In genomic region chr11:127491589-127491988, GRCh38 we compare ENCODE assay signal across 24 cellular contexts.
DNase-seq lines count a peak whose midpoint lies in the region; ATAC-seq, FAIRE-seq and TF ChIP-seq lines count a peak whose summit lies in the region.
"Had no signal": no experiment of that assay in that cellular context is flagged by ENCODE, and none has a peak within 500 bp of the region (broad histone marks: within the 10 kb centered on the region; RNA-seq: fewer than 3 reads in every experiment).

No MANE protein-coding gene starts in this region.

- TF ChIP-seq POLR2A in GM12892 (IDR thresholded peaks at IDR 0.05; ENCODE audit: low read depth, low read length) = no peak

- no peak for FAIRE-seq in GM12892 (lab: Jason Lieb, UNC)
- FAIRE-seq: A549, D721Med, GM12878, GM18507 had no signal

- H3K4me1 Mint-ChIP-seq in endothelial cell (ENCODE audit: unreplicated experiment) = peaks cover 2% of the 10 kb centered on the region
- H3K4me1 Mint-ChIP-seq: CD14-positive monocyte, GM23338 had no signal

- intact Hi-C loops in left ventricle myocardium superior (cut with micrococcal nuclease) (no loop called here), left cardiac atrium (cut with DNase I) (no loop called here)

- H3K27me3 Mint-ChIP-seq in endothelial cell (ENCODE audit: unreplicated experiment) = peaks cover 3% of the 10 kb centered on the region
- H3K27me3 Mint-ChIP-seq: CD4-positive, alpha-beta T cell; CD8-positive, alpha-beta memory T cell had no signal

- DNase-seq in left ventricle myocardium superior (no peak), left cardiac atrium (no peak), SK-N-MC (ENCODE audit: low read depth, low spot score) (peak; percentile 26), endothelial cell (ENCODE audit: low spot score) (no peak), GM12892 (ENCODE audit: insufficient read length) (no peak)
- DNase-seq: 8988T; ACHN; AML-193; BE2C; CD4-positive, alpha-beta T cell; CD8-positive, alpha-beta memory T cell; DMS 273 treated with DMSO at 0.1 percent for 48 hours; EL; GDM1; H9 had no signal

- no peak overlapping the region for H3K27ac ChIP-seq in SK-N-MC
- H3K27ac ChIP-seq: A549; BLaER1 treated with 17β-estradiol and CSF1 and Interleukin-3, amounts not matched to agents 10 nM and 100 nM had no signal

- no peak overlapping the region for H3K9ac ChIP-seq in SK-N-MC (ENCODE audit: insufficient read length)
- H3K9ac ChIP-seq: BLaER1 treated with 17β-estradiol and CSF1 and Interleukin-3, amounts not matched to agents 10 nM and 100 nM had no signal

- no peak for TF ChIP-seq CTCF in endothelial cell (IDR thresholded peaks at IDR 0.05; ENCODE audit: unreplicated experiment)

- no peak overlapping the region for H3K4me3 Mint-ChIP-seq in endothelial cell (ENCODE audit: unreplicated experiment)
- H3K4me3 Mint-ChIP-seq: CD14-positive monocyte; CD4-positive, alpha-beta T cell; CD8-positive, alpha-beta memory T cell; GM23338; H9 had no signal

- no peaks in the 10 kb centered on the region for H3K9me3 ChIP-seq in SK-N-MC (ENCODE audit: low read depth, low read length)
- H3K9me3 ChIP-seq: A549, BE2C had no signal

- H3K9me3 Mint-ChIP-seq in endothelial cell (ENCODE audit: unreplicated experiment) = peaks cover 6% of the 10 kb centered on the region

- H3K36me3 ChIP-seq in SK-N-MC (ENCODE audit: insufficient read depth, low read length) = no peaks in the 10 kb centered on the region
- H3K36me3 ChIP-seq: BE2C; BLaER1 treated with 17β-estradiol and CSF1 and Interleukin-3, amounts not matched to agents 10 nM and 100 nM had no signal

- H3K27ac Mint-ChIP-seq in endothelial cell (ENCODE audit: unreplicated experiment) = peak overlapping the region; percentile 61
- H3K27ac Mint-ChIP-seq: CD14-positive monocyte; CD4-positive, alpha-beta T cell; CD8-positive, alpha-beta memory T cell; GM23338; H9 had no signal

- H3K4me3 ChIP-seq in SK-N-MC = no peak overlapping the region
- H3K4me3 ChIP-seq: A549; BLaER1 treated with 17β-estradiol and CSF1 and Interleukin-3, amounts not matched to agents 10 nM and 100 nM; GM12878; GM23338 had no signal

- ATAC-seq in left ventricle myocardium superior (peak; percentile 26), left cardiac atrium (no peak), HG03175 (IDR thresholded peaks at IDR 0.05; ENCODE audit: unreplicated experiment) (no peak)
- ATAC-seq: A549, GM12878, GM23338, HCT116 had no signal

- H3K36me3 Mint-ChIP-seq in endothelial cell (ENCODE audit: low read depth, unreplicated experiment) = peaks cover 5% of the 10 kb centered on the region
- H3K36me3 Mint-ChIP-seq: CD14-positive monocyte; CD8-positive, alpha-beta memory T cell had no signal
